In the genomic region with DNA sequence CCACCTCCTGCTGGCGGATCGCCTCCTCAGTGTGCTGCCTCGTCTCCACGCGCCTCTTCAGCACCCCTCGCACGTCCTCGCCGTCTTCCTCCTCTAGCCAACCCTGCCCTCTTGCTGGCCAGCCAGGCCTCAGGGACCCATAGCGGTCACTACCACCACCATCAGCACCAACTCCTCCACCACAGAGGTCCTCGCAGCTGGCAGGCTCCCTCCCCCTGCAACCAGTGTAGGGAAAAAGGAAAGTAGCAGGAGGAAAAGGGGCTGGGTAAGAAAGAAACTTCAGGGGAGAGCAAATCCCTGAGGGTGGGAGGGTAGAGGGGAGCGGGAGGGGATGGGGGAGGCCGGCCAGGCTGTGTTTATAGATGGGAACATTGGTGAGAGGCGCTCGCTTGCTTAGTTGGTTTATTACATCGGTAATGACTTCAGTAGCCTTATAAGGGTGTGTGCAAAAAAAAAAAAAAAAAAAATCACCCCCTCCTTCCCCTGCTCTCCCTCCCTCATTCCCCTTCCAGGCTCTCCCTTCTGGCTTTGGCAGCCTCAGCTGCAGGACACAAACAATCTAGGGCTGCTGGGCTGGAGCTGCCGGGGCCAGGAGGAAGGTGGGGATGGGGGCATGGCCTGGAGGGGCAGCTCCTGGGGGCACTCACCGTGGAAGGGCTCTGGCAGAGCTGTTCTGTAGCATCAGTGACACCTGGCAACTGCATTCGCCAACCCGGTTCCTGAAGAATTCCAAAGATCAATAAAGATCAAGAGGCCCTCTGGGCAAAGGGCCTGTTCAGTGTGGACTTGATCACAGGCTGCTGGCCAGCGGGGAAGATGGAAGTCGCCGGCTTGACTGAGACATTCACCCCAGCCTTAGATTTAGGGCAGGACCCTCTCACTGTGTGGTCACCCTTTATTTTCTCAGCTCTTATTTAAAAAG, we compare ENCODE assay signal across 12 cellular contexts.
DNase-seq lines count a peak whose midpoint lies in the region; ATAC-seq, FAIRE-seq and TF ChIP-seq lines count a peak whose summit lies in the region.
"Had no signal": no experiment of that assay in that cellular context is flagged by ENCODE, and none has a peak within 500 bp of the region (broad histone marks: within the 10 kb centered on the region; RNA-seq: fewer than 3 reads in every experiment).

No MANE protein-coding gene starts in this region.

- H3K4me2 ChIP-seq in mammary epithelial cell (ENCODE audit: insufficient read depth, low read depth, low read length) (no peak overlapping the region), trophoblast cell (ENCODE audit: low read length) (no peak overlapping the region)

- peak overlapping the region; percentile 85 for H2BK12ac ChIP-seq in trophoblast cell (ENCODE audit: low read length)

- H2AFZ ChIP-seq in mammary epithelial cell (ENCODE audit: low read depth, low read length): no peak overlapping the region
- no peak overlapping the region for H2AFZ ChIP-seq in trophoblast cell (ENCODE audit: insufficient read depth, low read length, poor library complexity)

- CTCF ChIA-PET in mammary epithelial cell (lab: Charles Lee; ENCODE audit: low non-redundant PET): interaction anchor here (0.6 to 0.8 kb wide), 2 partner anchors 24 to 53 kb away, joined by 3 to 9 read pairs; no protein-coding TSS in a partner anchor
- CTCF ChIA-PET in activated CD4-positive, alpha-beta T cell treated with anti-CD3 and anti-CD28 coated beads for 36 hours (lab: Charles Lee): no interaction called here

- H3K36me3 Mint-ChIP-seq in T-helper 2 cell treated with Interferon-gamma antibody and Interleukin-4, amounts not matched to agents 5 μg/mL and 100 μg/mL, for 36 hours (ENCODE audit: low read depth): no peaks in the 10 kb centered on the region
- H3K36me3 Mint-ChIP-seq in activated CD4-positive, alpha-beta T cell treated with anti-CD3 and anti-CD28 coated beads for 36 hours (ENCODE audit: low read depth): no peaks in the 10 kb centered on the region
- H3K36me3 Mint-ChIP-seq: immature natural killer cell had no signal

- H3K27me3 ChIP-seq in breast epithelium: no peaks in the 10 kb centered on the region
- no peaks in the 10 kb centered on the region for H3K27me3 ChIP-seq in mammary epithelial cell (ENCODE audit: insufficient read depth, low read length)
- H3K27me3 ChIP-seq in trophoblast cell (ENCODE audit: insufficient read depth, low read length): no peaks in the 10 kb centered on the region
- no peaks in the 10 kb centered on the region for H3K27me3 ChIP-seq in uterus

- dilution Hi-C loops in mammary epithelial cell (cut with HindIII; ENCODE audit: low sequenced_read_pairs): no loop called here

- no peaks in the 10 kb centered on the region for H3K36me3 ChIP-seq in breast epithelium
- peaks cover 6% of the 10 kb centered on the region for H3K36me3 ChIP-seq in mammary epithelial cell (ENCODE audit: insufficient read depth, low read length)
- H3K36me3 ChIP-seq in kidney (ENCODE audit: control insufficient read depth in 1 of 2, insufficient read depth in 2 of 2, low read length in 2 of 2): no peaks in the 10 kb centered on the region
- H3K36me3 ChIP-seq in trophoblast cell (ENCODE audit: control insufficient read depth in 1 of 2, insufficient read depth in 2 of 2, low read length in 2 of 2): peaks cover 15 to 21% of the 10 kb centered on the region in 2 experiments
- no peaks in the 10 kb centered on the region for H3K36me3 ChIP-seq in uterus

- no peaks in the 10 kb centered on the region for H3K9me3 Mint-ChIP-seq in T-helper 2 cell treated with Interferon-gamma antibody and Interleukin-4, amounts not matched to agents 5 μg/mL and 100 μg/mL, for 36 hours
- no peaks in the 10 kb centered on the region for H3K9me3 Mint-ChIP-seq in activated CD4-positive, alpha-beta T cell treated with anti-CD3 and anti-CD28 coated beads for 36 hours (ENCODE audit: low read depth)
- H3K9me3 Mint-ChIP-seq: activated CD4-positive, alpha-beta T cell treated with anti-CD3 and anti-CD28 coated beads, Interleukin-2, amount 10 ng/mL, durations not matched to agents 24 days and 14 days had no signal

- no peak overlapping the region for H4K12ac ChIP-seq in trophoblast cell (ENCODE audit: low read depth, low read length)

- H3K79me2 ChIP-seq in mammary epithelial cell (ENCODE audit: insufficient read depth, low read length): no peaks in the 10 kb centered on the region
- no peaks in the 10 kb centered on the region for H3K79me2 ChIP-seq in trophoblast cell (ENCODE audit: control insufficient read depth, insufficient read depth, low read length, poor library complexity)

- TF ChIP-seq POLR2A in breast epithelium (IDR thresholded peaks at IDR 0.05): no peak
- TF ChIP-seq POLR2A in uterus (IDR thresholded peaks at IDR 0.05): peak; percentile 52 to 70

- peak overlapping the region; percentile 61 for H3K14ac ChIP-seq in trophoblast cell (ENCODE audit: low read length)

- DNase-seq in breast epithelium (ENCODE audit: low spot score in 2 of 2) (peak in 1 of 2 donors; percentile 67), mammary epithelial cell (no peak), kidney (peak; percentile 93), trophoblast cell (no peak), uterus (peak; percentile 81 to 93)
- no peak for DNase-seq in T-helper 2 cell treated with Interferon-gamma antibody and Interleukin-4, amounts not matched to agents 5 μg/mL and 100 μg/mL, for 36 hours (ENCODE audit: low spot score)
- no peak for DNase-seq in activated CD4-positive, alpha-beta T cell treated with anti-CD3 and anti-CD28 coated beads for 36 hours
- DNase-seq: immature natural killer cell had no signal

- no TSS peak for BruUV-seq in mammary epithelial cell (replicated peaks; lab: Mats Ljungman, UMichigan)

- H3K9ac ChIP-seq in mammary epithelial cell (ENCODE audit: insufficient read depth, low read length): no peak overlapping the region
- peak overlapping the region in 1 of 2 donors; percentile 16 for H3K9ac ChIP-seq in kidney (ENCODE audit: low read length in 2 of 2)
- H3K9ac ChIP-seq in trophoblast cell (ENCODE audit: low read length): no peak overlapping the region

- H3K27ac ChIP-seq in breast epithelium (peak overlapping the region; percentile 64 to 88), mammary epithelial cell (ENCODE audit: insufficient read depth, low read depth, low read length) (no peak overlapping the region), kidney (ENCODE audit: low read depth in 2 of 2, low read length in 2 of 2) (peak overlapping the region; percentile 43 to 89), trophoblast cell (ENCODE audit: low read depth, low read length) (no peak overlapping the region), uterus (peak overlapping the region; percentile 90 to 96)

- H4K91ac ChIP-seq in trophoblast cell (ENCODE audit: low read depth, low read length): peak overlapping the region; percentile 59

- TF ChIP-seq CTCF in breast epithelium (IDR thresholded peaks at IDR 0.05) (no peak), mammary epithelial cell (conservative IDR thresholded peaks at IDR 0.05 in 1 of 2, IDR thresholded peaks at IDR 0.05 in 1 of 2; ENCODE audit: extremely low read depth in 1 of 2, insufficient read depth in 1 of 2, low read depth in 1 of 2, low read length in 2 of 2) (no peak), kidney (IDR thresholded peaks at IDR 0.05; ENCODE audit: borderline replicate concordance, extremely low read depth, insufficient read depth) (no peak), uterus (IDR thresholded peaks at IDR 0.05) (peak in 1 of 4 experiments; percentile 26)

- peak overlapping the region; percentile 45 for H2BK5ac ChIP-seq in trophoblast cell (ENCODE audit: low read depth, low read length, poor library complexity)

- H3K27ac Mint-ChIP-seq in T-helper 2 cell treated with Interferon-gamma antibody and Interleukin-4, amounts not matched to agents 5 μg/mL and 100 μg/mL, for 36 hours: no peak overlapping the region
- no peak overlapping the region for H3K27ac Mint-ChIP-seq in activated CD4-positive, alpha-beta T cell treated with anti-CD3 and anti-CD28 coated beads for 36 hours
- H3K27ac Mint-ChIP-seq: activated CD4-positive, alpha-beta T cell treated with anti-CD3 and anti-CD28 coated beads, Interleukin-2, amount 10 ng/mL, durations not matched to agents 24 days and 14 days; immature natural killer cell had no signal

- POLR2A ChIA-PET in activated CD4-positive, alpha-beta T cell treated with anti-CD3 and anti-CD28 coated beads for 36 hours (lab: Charles Lee): no interaction called here

- peaks cover 26% of the 10 kb centered on the region for H3K79me1 ChIP-seq in trophoblast cell (ENCODE audit: low read length)

- H3K23ac ChIP-seq in trophoblast cell (ENCODE audit: low read length): no peak overlapping the region

- H3K4me3 Mint-ChIP-seq in T-helper 2 cell treated with Interferon-gamma antibody and Interleukin-4, amounts not matched to agents 5 μg/mL and 100 μg/mL, for 36 hours: no peak overlapping the region
- no peak overlapping the region for H3K4me3 Mint-ChIP-seq in activated CD4-positive, alpha-beta T cell treated with anti-CD3 and anti-CD28 coated beads for 36 hours
- H3K4me3 Mint-ChIP-seq: activated CD4-positive, alpha-beta T cell treated with anti-CD3 and anti-CD28 coated beads, Interleukin-2, amount 10 ng/mL, durations not matched to agents 24 days and 14 days; immature natural killer cell had no signal

- FAIRE-seq in kidney (lab: Jason Lieb, UNC): no peak
- FAIRE-seq: A204.1 had no signal

- H3K4me1 Mint-ChIP-seq in T-helper 2 cell treated with Interferon-gamma antibody and Interleukin-4, amounts not matched to agents 5 μg/mL and 100 μg/mL, for 36 hours (ENCODE audit: low read depth): no peaks in the 10 kb centered on the region
- H3K4me1 Mint-ChIP-seq in activated CD4-positive, alpha-beta T cell treated with anti-CD3 and anti-CD28 coated beads for 36 hours: no peaks in the 10 kb centered on the region
- H3K4me1 Mint-ChIP-seq: activated CD4-positive, alpha-beta T cell treated with anti-CD3 and anti-CD28 coated beads, Interleukin-2, amount 10 ng/mL, durations not matched to agents 24 days and 14 days; immature natural killer cell had no signal

- peak overlapping the region; percentile 39 for H2BK120ac ChIP-seq in trophoblast cell (ENCODE audit: insufficient read depth, low read length, poor library complexity)

- no peaks in the 10 kb centered on the region for H4K20me1 ChIP-seq in mammary epithelial cell (ENCODE audit: insufficient read depth, low read length)

- H3K18ac ChIP-seq in trophoblast cell (ENCODE audit: low read length): no peak overlapping the region

- H4K8ac ChIP-seq in trophoblast cell (ENCODE audit: low read depth, low read length): no peak overlapping the region

- no peak overlapping the region for H3K4ac ChIP-seq in trophoblast cell (ENCODE audit: low read depth, low read length)

- intact Hi-C loops in breast epithelium (cut with DNase I; ENCODE audit: low total_unique reads): loop anchor here (10.0 kb wide), 1 partner anchor 56 kb away; no protein-coding TSS in a partner anchor
- intact Hi-C loops in mammary epithelial cell (cut with micrococcal nuclease): no loop called here
- intact Hi-C loops in kidney (cut with DNase I): no loop called here
- intact Hi-C loops in uterus (cut with DNase I; ENCODE audit: low total_unique reads): loop anchor here (5.0 kb wide), 1 partner anchor 49 kb away; no protein-coding TSS in a partner anchor
- intact Hi-C loops in activated CD4-positive, alpha-beta T cell treated with anti-CD3 and anti-CD28 coated beads for 36 hours (cut with DNase I, micrococcal nuclease): loop anchor here in 1 of 2 experiments (5.0 kb wide), 1 partner anchor 49 kb away; no protein-coding TSS in a partner anchor

- H3K4me1 ChIP-seq in breast epithelium (no peaks in the 10 kb centered on the region), mammary epithelial cell (ENCODE audit: insufficient read depth, low read length) (no peaks in the 10 kb centered on the region), kidney (ENCODE audit: control insufficient read depth in 1 of 2, insufficient read depth in 1 of 2, low read depth in 1 of 2, low read length in 2 of 2) (peaks cover 13 to 18% of the 10 kb centered on the region in 2 donors), trophoblast cell (ENCODE audit: control insufficient read depth in 1 of 2, insufficient read depth in 2 of 2, low read length in 2 of 2) (peaks cover 33 to 36% of the 10 kb centered on the region in 2 experiments), uterus (peaks cover 0 to 3% of the 10 kb centered on the region in 2 donors)

- 70% methylated on average over 6 of the region's 23 CpGs for WGBS in mammary epithelial cell (ENCODE audit: low coverage, missing lambda C conversion rate)
- no CpG with 5 or more reads among the region's 23 CpGs for WGBS in trophoblast cell (ENCODE audit: extremely low coverage, insufficient coverage, insufficient read length)

- no peaks in the 10 kb centered on the region for H3K27me3 Mint-ChIP-seq in T-helper 2 cell treated with Interferon-gamma antibody and Interleukin-4, amounts not matched to agents 5 μg/mL and 100 μg/mL, for 36 hours (ENCODE audit: low read depth)
- no peaks in the 10 kb centered on the region for H3K27me3 Mint-ChIP-seq in activated CD4-positive, alpha-beta T cell treated with anti-CD3 and anti-CD28 coated beads for 36 hours
- H3K27me3 Mint-ChIP-seq: activated CD4-positive, alpha-beta T cell treated with anti-CD3 and anti-CD28 coated beads, Interleukin-2, amount 10 ng/mL, durations not matched to agents 24 days and 14 days had no signal

- peak overlapping the region; percentile 32 to 62 (median 53) for H3K4me3 ChIP-seq in breast epithelium
- H3K4me3 ChIP-seq in mammary epithelial cell (replicated peaks in 1 of 3; ENCODE audit: insufficient read depth in 1 of 3, low read depth in 2 of 3, low read length in 3 of 3): no peak overlapping the region
- H3K4me3 ChIP-seq in kidney (ENCODE audit: low read length in 2 of 2): peak overlapping the region; percentile 59 to 67
- no peak overlapping the region for H3K4me3 ChIP-seq in trophoblast cell (ENCODE audit: low read depth, low read length)
- peak overlapping the region; percentile 58 to 78 for H3K4me3 ChIP-seq in uterus

- peak overlapping the region; percentile 88 for H2AK5ac ChIP-seq in trophoblast cell (ENCODE audit: low read length)

- no peaks in the 10 kb centered on the region for H3K9me3 ChIP-seq in breast epithelium
- no peaks in the 10 kb centered on the region for H3K9me3 ChIP-seq in mammary epithelial cell (replicated peaks; ENCODE audit: insufficient read depth, low read length)
- no peaks in the 10 kb centered on the region for H3K9me3 ChIP-seq in kidney (ENCODE audit: control insufficient read depth in 1 of 2, low read length in 2 of 2)
- H3K9me3 ChIP-seq in trophoblast cell (ENCODE audit: insufficient read depth, low read depth, low read length): no peaks in the 10 kb centered on the region
- no peaks in the 10 kb centered on the region for H3K9me3 ChIP-seq in uterus
- H3K9me3 ChIP-seq: Caco-2 had no signal

- in situ Hi-C loops in mammary epithelial cell (cut with MboI; ENCODE audit: low sequenced_read_pairs in 2 of 2): no loop called here

- no peak for ATAC-seq in HG02642 (IDR thresholded peaks at IDR 0.05; ENCODE audit: poor library complexity, unreplicated experiment)
- ATAC-seq in activated CD4-positive, alpha-beta T cell treated with anti-CD3 and anti-CD28 coated beads for 36 hours: no peak

Comparison
In these comparisons a context has a peak if more than half of its experiments do, and no peak if none do; other contexts are left out.
1. H3K27ac ChIP-seq: peak in breast epithelium (2 of 2), kidney (2 of 2) and uterus (2 of 2); none in mammary epithelial cell (single experiment) and trophoblast cell (single experiment).
2. H3K4me3 ChIP-seq: peak in breast epithelium (3 of 3), kidney (2 of 2) and uterus (2 of 2); none in mammary epithelial cell (0 of 3) and trophoblast cell (single experiment).
3. intact Hi-C loops: an anchor here in breast epithelium (10.0 kb wide) and uterus (5.0 kb wide); none called in mammary epithelial cell and kidney.
4. DNase-seq: peak in kidney (single experiment) and uterus (2 of 2); none in mammary epithelial cell (single experiment), trophoblast cell (0 of 2), T-helper 2 cell treated with Interferon-gamma antibody and Interleukin-4, amounts not matched to agents 5 μg/mL and 100 μg/mL, for 36 hours (single experiment) and activated CD4-positive, alpha-beta T cell treated with anti-CD3 and anti-CD28 coated beads for 36 hours (single experiment).